Comparison of ENCODE assay signal across 14 cellular contexts in genomic region chr7:138632384-138632783, GRCh38.
DNase-seq lines count a peak whose midpoint lies in the region; ATAC-seq and TF ChIP-seq lines count a peak whose summit lies in the region.
"Had no signal": no experiment of that assay in that cellular context is flagged by ENCODE, and none has a peak within 500 bp of the region (broad histone marks: within the 10 kb centered on the region; RNA-seq: fewer than 3 reads in every experiment).

No MANE protein-coding gene starts in this region.

- DNase-seq in caudate nucleus (lab: John Stamatoyannopoulos, UW), result peak in 1 of 61 donors; percentile 9
- DNase-seq in neural progenitor cell (ENCODE audit: low spot score), result no peak
- DNase-seq in amniotic stem cell (lab: John Stamatoyannopoulos, UW), result no peak
- DNase-seq in germinal center (ENCODE audit: low spot score), result no peak
- DNase-seq: Calu3; CD8-positive, alpha-beta T cell; DMS79 treated with DMSO at 0.1 percent for 48 hours; GF-D8; H9; IMR-90 had no signal

- no peaks in the 10 kb centered on the region for H3F3A ChIP-seq in neural progenitor cell (ENCODE audit: low read depth)

- H3K4me2 ChIP-seq in neural progenitor cell, result no peak overlapping the region
- H3K4me2 ChIP-seq: BLaER1 treated with 17β-estradiol and CSF1 and Interleukin-3, amounts not matched to agents 10 nM and 100 nM had no signal

- H3K27me3 ChIP-seq in neural progenitor cell, result no peaks in the 10 kb centered on the region
- H3K27me3 ChIP-seq: BLaER1 treated with 17β-estradiol and CSF1 and Interleukin-3, amounts not matched to agents 10 nM and 100 nM had no signal

- H3K4me1 ChIP-seq in neural progenitor cell, result no peaks in the 10 kb centered on the region
- H3K4me1 ChIP-seq: BLaER1 treated with 17β-estradiol and CSF1 and Interleukin-3, amounts not matched to agents 10 nM and 100 nM had no signal

- peaks cover 19% of the 10 kb centered on the region for H3K4me1 Mint-ChIP-seq in neural progenitor cell
- H3K4me1 Mint-ChIP-seq: B cell had no signal

- H4K20me1 ChIP-seq in neural progenitor cell (ENCODE audit: low read depth), result no peaks in the 10 kb centered on the region
- H4K20me1 ChIP-seq: BLaER1 treated with 17β-estradiol and CSF1 and Interleukin-3, amounts not matched to agents 10 nM and 100 nM had no signal

- H3K9me3 ChIP-seq in KOPT-K1 (ENCODE audit: insufficient read depth, low read length, poor library complexity, severe bottlenecking), result no peaks in the 10 kb centered on the region
- H3K9me3 ChIP-seq in neural progenitor cell (ENCODE audit: low read depth), result no peaks in the 10 kb centered on the region

- H3K9ac ChIP-seq in neural progenitor cell, result no peak overlapping the region
- H3K9ac ChIP-seq: BLaER1 treated with 17β-estradiol and CSF1 and Interleukin-3, amounts not matched to agents 10 nM and 100 nM had no signal

- no peak for ATAC-seq in HG02852 (IDR thresholded peaks at IDR 0.05; ENCODE audit: unreplicated experiment)
- ATAC-seq: CD8-positive, alpha-beta T cell had no signal

- no peak overlapping the region for H3K4me3 ChIP-seq in neural progenitor cell
- H3K4me3 ChIP-seq: BLaER1 treated with 17β-estradiol and CSF1 and Interleukin-3, amounts not matched to agents 10 nM and 100 nM had no signal

- no peaks in the 10 kb centered on the region for H3K79me2 ChIP-seq in neural progenitor cell (ENCODE audit: low read depth)

- H3K27ac ChIP-seq in KOPT-K1 (ENCODE audit: low read depth, low read length, poor library complexity, severe bottlenecking), result peak overlapping the region; percentile 72
- H3K27ac ChIP-seq in caudate nucleus (ENCODE audit: low read depth, low read length), result peak overlapping the region; percentile 77
- H3K27ac ChIP-seq in neural progenitor cell, result no peak overlapping the region
- H3K27ac ChIP-seq: BLaER1 treated with 17β-estradiol and CSF1 and Interleukin-3, amounts not matched to agents 10 nM and 100 nM had no signal

- H3K27me3 Mint-ChIP-seq in neural progenitor cell (ENCODE audit: insufficient read depth, low read depth), result no peaks in the 10 kb centered on the region

- no peak overlapping the region for H3K4me3 Mint-ChIP-seq in neural progenitor cell
- H3K4me3 Mint-ChIP-seq: B cell; CD8-positive, alpha-beta T cell; H9 had no signal

- H3K36me3 Mint-ChIP-seq in neural progenitor cell, result no peaks in the 10 kb centered on the region
- H3K36me3 Mint-ChIP-seq: CD8-positive, alpha-beta T cell had no signal

- H3K36me3 ChIP-seq in KOPT-K1 (ENCODE audit: insufficient read depth, low read length) (no peaks in the 10 kb centered on the region), neural progenitor cell (no peaks in the 10 kb centered on the region)
- H3K36me3 ChIP-seq: BLaER1 treated with 17β-estradiol and CSF1 and Interleukin-3, amounts not matched to agents 10 nM and 100 nM had no signal

- H2AFZ ChIP-seq in neural progenitor cell (replicated peaks), result no peak overlapping the region

- no peak for TF ChIP-seq CTCF in neural progenitor cell (IDR thresholded peaks at IDR 0.05)

- peaks cover 5% of the 10 kb centered on the region for H3K9me3 Mint-ChIP-seq in neural progenitor cell
- H3K9me3 Mint-ChIP-seq: CD8-positive, alpha-beta T cell; H9 had no signal

- peak overlapping the region; percentile 31 for H3K27ac Mint-ChIP-seq in neural progenitor cell
- H3K27ac Mint-ChIP-seq: B cell; CD8-positive, alpha-beta T cell; H9 had no signal
